Comparison of ENCODE assay signal across 31 cellular contexts in the genomic region with DNA sequence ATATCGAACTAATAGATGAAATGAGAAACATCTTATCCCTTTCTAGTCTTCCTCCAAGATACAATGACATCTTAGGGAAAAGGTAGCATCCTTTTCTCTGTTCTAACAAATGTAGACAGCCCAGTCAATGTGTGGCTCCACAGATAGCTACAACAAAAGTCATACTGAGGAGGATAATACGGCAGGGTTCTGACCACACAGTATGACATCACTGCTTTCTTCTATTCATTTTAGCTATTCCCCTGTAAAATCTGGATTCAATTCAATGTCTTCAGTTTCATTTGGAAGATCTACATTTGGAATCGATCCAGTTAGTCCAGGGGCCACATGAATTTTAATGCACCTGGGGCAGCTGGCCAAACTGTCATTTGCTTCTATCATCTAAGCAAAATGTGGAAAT.
"Had no signal": no experiment of that assay in that cellular context is flagged by ENCODE, and none has a peak within 500 bp of the region (broad histone marks: within the 10 kb centered on the region; RNA-seq: fewer than 3 reads in every experiment).

No MANE protein-coding gene starts in this region.

- H3K27me3 ChIP-seq: colonic mucosa, gastrocnemius medialis, hepatocyte, neural progenitor cell, sigmoid colon, uterus had no signal

- DNase-seq: activated CD4-positive, alpha-beta T cell treated with anti-CD3 and anti-CD28 coated beads for 48 hours; activated CD4-positive, alpha-beta T cell treated with anti-CD3 and anti-CD28 coated beads, Interleukin-2, amount 50 U/mL, for 48 hours; activated CD8-positive, alpha-beta memory T cell treated with anti-CD3 and anti-CD28 coated beads for 24 hours; activated gamma-delta T cell treated with Interleukin-2 at 50 U/mL for 16 hours; activated naive CD4-positive, alpha-beta T cell treated with anti-CD3 and anti-CD28 coated beads, Interleukin-2, amount 50 U/mL, for 16 hours; amniotic stem cell; cerebellar nuclear complex; colonic mucosa; effector CD8-positive, alpha-beta T cell; gastrocnemius medialis; islet precursor cell; left ventricle myocardium inferior; mesendoderm; natural killer cell; occipital lobe; psoas muscle; sigmoid colon; small intestine; stimulated activated CD4-positive, alpha-beta T cell treated with anti-CD3 and anti-CD28 coated beads, Interleukin-4, amount 100 ng/mL, for 4 hours; stimulated activated CD8-positive, alpha-beta memory T cell treated with anti-CD3 and anti-CD28 coated beads, Interleukin-4, amount 100 ng/mL, for 48 hours; stimulated activated naive CD8-positive, alpha-beta T cell treated with anti-CD3 and anti-CD28 coated beads, Interleukin-15, amount 100 ng/mL, for 72 hours; substantia nigra; uterus had no signal

- ATAC-seq: gastrocnemius medialis; natural killer cell; psoas muscle; stimulated activated memory B cell treated with anti-CD40 and anti-IgM and Interleukin-4, amounts not matched to agents 10 μg/mL and 1 μg/mL and 100 μg/mL, for 72 hours; stimulated activated naive CD8-positive, alpha-beta T cell treated with anti-CD3 and anti-CD28 coated beads, Interleukin-15, amount 100 ng/mL, for 72 hours had no signal

- H3K4me1 ChIP-seq: colonic mucosa, parathyroid adenoma, psoas muscle, sigmoid colon, uterus had no signal

- H3K36me3 ChIP-seq: colonic mucosa, gastrocnemius medialis, left ventricle myocardium inferior, sigmoid colon, uterus had no signal

- H3K27ac Mint-ChIP-seq: natural killer cell; neural progenitor cell; stimulated activated memory B cell treated with anti-CD40 and anti-IgM and Interleukin-4, amounts not matched to agents 10 μg/mL and 1 μg/mL and 100 μg/mL, for 72 hours; stimulated activated naive CD8-positive, alpha-beta T cell treated with anti-CD3 and anti-CD28 coated beads, Interleukin-15, amount 100 ng/mL, for 72 hours; type B pancreatic cell had no signal

- H3K27me3 Mint-ChIP-seq: stimulated activated memory B cell treated with anti-CD40 and anti-IgM and Interleukin-4, amounts not matched to agents 10 μg/mL and 1 μg/mL and 100 μg/mL, for 72 hours; stimulated activated naive CD8-positive, alpha-beta T cell treated with anti-CD3 and anti-CD28 coated beads, Interleukin-15, amount 100 ng/mL, for 72 hours; type B pancreatic cell had no signal

- H3K9me3 Mint-ChIP-seq: natural killer cell; stimulated activated memory B cell treated with anti-CD40 and anti-IgM and Interleukin-4, amounts not matched to agents 10 μg/mL and 1 μg/mL and 100 μg/mL, for 72 hours; stimulated activated naive CD8-positive, alpha-beta T cell treated with anti-CD3 and anti-CD28 coated beads, Interleukin-15, amount 100 ng/mL, for 72 hours; type B pancreatic cell had no signal

- H3K4me3 Mint-ChIP-seq: natural killer cell; neural progenitor cell; stimulated activated memory B cell treated with anti-CD40 and anti-IgM and Interleukin-4, amounts not matched to agents 10 μg/mL and 1 μg/mL and 100 μg/mL, for 72 hours; stimulated activated naive CD8-positive, alpha-beta T cell treated with anti-CD3 and anti-CD28 coated beads, Interleukin-15, amount 100 ng/mL, for 72 hours; type B pancreatic cell had no signal

- H3K36me3 Mint-ChIP-seq: natural killer cell, neural progenitor cell had no signal

- H3K9me3 ChIP-seq: colonic mucosa, gastrocnemius medialis, psoas muscle, sigmoid colon, uterus had no signal

- H3K4me3 ChIP-seq: colonic mucosa, gastrocnemius medialis, hepatocyte, left ventricle myocardium inferior, lung, neural progenitor cell, psoas muscle, sigmoid colon, uterus had no signal

- H3K27ac ChIP-seq: colonic mucosa, epithelial cell of prostate, gastrocnemius medialis, hepatocyte, left ventricle myocardium inferior, neural progenitor cell, parathyroid adenoma, psoas muscle, sigmoid colon, uterus, VCaP had no signal
